In the genomic region with DNA sequence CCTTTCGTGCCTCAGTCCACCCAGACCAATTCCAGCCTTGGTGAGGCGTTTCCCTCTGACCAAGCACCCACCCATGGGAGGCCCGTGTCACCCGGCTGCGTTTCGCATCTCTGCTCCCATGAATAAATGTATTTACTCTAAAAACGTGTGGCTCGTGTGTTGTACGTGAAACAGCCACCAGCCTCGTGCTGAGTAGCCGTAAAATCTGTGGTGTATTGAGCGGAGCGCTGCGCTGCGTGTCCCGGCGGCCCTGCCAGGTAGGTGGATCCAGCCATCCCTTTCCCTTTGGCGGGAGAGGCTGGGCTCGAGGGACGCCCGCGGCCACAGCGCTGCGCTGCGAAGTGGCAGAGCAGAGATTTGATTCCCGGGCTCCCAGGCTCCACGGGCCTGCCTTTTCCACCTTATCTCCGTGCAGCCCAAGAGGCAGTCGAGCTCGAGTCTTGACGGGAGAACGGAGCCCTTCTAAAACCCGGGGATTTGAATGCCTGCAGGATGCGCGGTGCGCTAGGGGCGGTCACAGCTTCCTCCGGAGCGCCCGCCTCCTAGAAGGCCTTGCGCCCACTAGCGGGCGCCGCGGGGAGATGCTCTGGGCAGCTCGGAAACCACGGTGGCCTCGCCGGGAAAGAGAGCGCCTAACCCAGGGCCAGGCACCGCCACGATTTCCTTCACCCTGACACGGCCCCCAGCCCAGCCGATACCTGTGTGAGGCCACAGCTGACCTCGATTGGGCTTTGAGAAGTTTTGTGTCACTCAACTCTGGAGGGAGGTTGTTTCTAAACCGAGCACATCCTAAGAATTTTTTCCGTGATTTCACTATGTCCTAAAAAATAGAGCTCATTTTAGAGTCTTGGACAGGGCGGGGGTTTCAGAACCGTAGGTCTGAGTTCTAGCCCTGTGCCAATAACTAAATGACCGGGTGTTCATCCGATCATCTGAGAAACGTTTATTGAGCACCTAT, we compare ENCODE assay signal across 1 cellular context.
TF ChIP-seq lines count a peak whose summit lies in the region.

No MANE protein-coding gene starts in this region.

TF ChIP-seq in GM12878, 131 proteins besides CTCF, POLR2A, EP300 and RAD21 (continues in another document):
- TF ChIP-seq ATF7 (IDR thresholded peaks at IDR 0.05; ENCODE audit: low read depth) (no peak), ZNF274 (IDR thresholded peaks at IDR 0.05; ENCODE audit: insufficient read depth, insufficient read length) (no peak), YY1 (IDR thresholded peaks at IDR 0.05; ENCODE audit: low read depth, low read length) (peak; percentile 78), SREBF2 (IDR thresholded peaks at IDR 0.05; ENCODE audit: low read length) (no peak), ELK1 (IDR thresholded peaks at IDR 0.05; ENCODE audit: low read depth, low read length) (0 out of 2 replicates have a peak, but pooled peaks have one; percentile 35), WRNIP1 (IDR thresholded peaks at IDR 0.05; ENCODE audit: borderline replicate concordance, low read depth, low read length) (no peak), LARP7 (IDR thresholded peaks at IDR 0.05) (no peak), ZNF24 (IDR thresholded peaks at IDR 0.05) (no peak), ZNF217 (IDR thresholded peaks at IDR 0.05) (no peak), MYC (IDR thresholded peaks at IDR 0.05; ENCODE audit: insufficient read depth, insufficient read length, insufficient replicate concordance, low read length, severe bottlenecking) (no peak), CBX3 (IDR thresholded peaks at IDR 0.05; ENCODE audit: borderline replicate concordance, low read depth) (no peak), ESRRA (IDR thresholded peaks at IDR 0.05; ENCODE audit: low read length) (no peak), STAT3 (IDR thresholded peaks at IDR 0.05; ENCODE audit: low read depth, low read length) (no peak), CREB1 (IDR thresholded peaks at IDR 0.05; ENCODE audit: low read depth) (no peak; the same call in 1 of the 2 replicates), DPF2 (IDR thresholded peaks at IDR 0.05) (no peak), MEF2A (IDR thresholded peaks at IDR 0.05; ENCODE audit: insufficient read depth, low read depth, low read length) (no peak), RBBP5 (conservative IDR thresholded peaks at IDR 0.05) (no peak), TCF3 (IDR thresholded peaks at IDR 0.05; ENCODE audit: borderline replicate concordance, insufficient read depth, low read depth, low read length) (no peak), NR2C2 (IDR thresholded peaks at IDR 0.05; ENCODE audit: borderline replicate concordance, control insufficient read depth, insufficient read length, low read depth) (no peak), SRF (IDR thresholded peaks at IDR 0.05; ENCODE audit: low read depth in 2 of 2, low read length in 2 of 2) (no peak), RB1 (IDR thresholded peaks at IDR 0.05; ENCODE audit: borderline replicate concordance) (peak; percentile 87; the same call in 1 of the 2 replicates), RELB (IDR thresholded peaks at IDR 0.05; ENCODE audit: low read depth) (peak; percentile 34; the same call in 1 of the 2 replicates), SKIL (IDR thresholded peaks at IDR 0.05; ENCODE audit: low read depth, poor library complexity, severe bottlenecking) (no peak), JUND (IDR thresholded peaks at IDR 0.05; ENCODE audit: low read depth, low read length) (no peak), CUX1 (IDR thresholded peaks at IDR 0.05; ENCODE audit: insufficient replicate concordance, low read depth, low read length) (no peak), SIN3A (IDR thresholded peaks at IDR 0.05; ENCODE audit: low read depth, low read length) (0 out of 2 replicates have a peak, but pooled peaks have one; percentile 38), KAT2A (conservative IDR thresholded peaks at IDR 0.05; ENCODE audit: control insufficient read depth, low read depth, low read length) (no peak)
- TF ChIP-seq, protein P1, sequence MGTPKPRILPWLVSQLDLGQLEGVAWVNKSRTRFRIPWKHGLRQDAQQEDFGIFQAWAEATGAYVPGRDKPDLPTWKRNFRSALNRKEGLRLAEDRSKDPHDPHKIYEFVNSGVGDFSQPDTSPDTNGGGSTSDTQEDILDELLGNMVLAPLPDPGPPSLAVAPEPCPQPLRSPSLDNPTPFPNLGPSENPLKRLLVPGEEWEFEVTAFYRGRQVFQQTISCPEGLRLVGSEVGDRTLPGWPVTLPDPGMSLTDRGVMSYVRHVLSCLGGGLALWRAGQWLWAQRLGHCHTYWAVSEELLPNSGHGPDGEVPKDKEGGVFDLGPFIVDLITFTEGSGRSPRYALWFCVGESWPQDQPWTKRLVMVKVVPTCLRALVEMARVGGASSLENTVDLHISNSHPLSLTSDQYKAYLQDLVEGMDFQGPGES (IDR thresholded peaks at IDR 0.05), result no peak
- TF ChIP-seq, protein P2, sequence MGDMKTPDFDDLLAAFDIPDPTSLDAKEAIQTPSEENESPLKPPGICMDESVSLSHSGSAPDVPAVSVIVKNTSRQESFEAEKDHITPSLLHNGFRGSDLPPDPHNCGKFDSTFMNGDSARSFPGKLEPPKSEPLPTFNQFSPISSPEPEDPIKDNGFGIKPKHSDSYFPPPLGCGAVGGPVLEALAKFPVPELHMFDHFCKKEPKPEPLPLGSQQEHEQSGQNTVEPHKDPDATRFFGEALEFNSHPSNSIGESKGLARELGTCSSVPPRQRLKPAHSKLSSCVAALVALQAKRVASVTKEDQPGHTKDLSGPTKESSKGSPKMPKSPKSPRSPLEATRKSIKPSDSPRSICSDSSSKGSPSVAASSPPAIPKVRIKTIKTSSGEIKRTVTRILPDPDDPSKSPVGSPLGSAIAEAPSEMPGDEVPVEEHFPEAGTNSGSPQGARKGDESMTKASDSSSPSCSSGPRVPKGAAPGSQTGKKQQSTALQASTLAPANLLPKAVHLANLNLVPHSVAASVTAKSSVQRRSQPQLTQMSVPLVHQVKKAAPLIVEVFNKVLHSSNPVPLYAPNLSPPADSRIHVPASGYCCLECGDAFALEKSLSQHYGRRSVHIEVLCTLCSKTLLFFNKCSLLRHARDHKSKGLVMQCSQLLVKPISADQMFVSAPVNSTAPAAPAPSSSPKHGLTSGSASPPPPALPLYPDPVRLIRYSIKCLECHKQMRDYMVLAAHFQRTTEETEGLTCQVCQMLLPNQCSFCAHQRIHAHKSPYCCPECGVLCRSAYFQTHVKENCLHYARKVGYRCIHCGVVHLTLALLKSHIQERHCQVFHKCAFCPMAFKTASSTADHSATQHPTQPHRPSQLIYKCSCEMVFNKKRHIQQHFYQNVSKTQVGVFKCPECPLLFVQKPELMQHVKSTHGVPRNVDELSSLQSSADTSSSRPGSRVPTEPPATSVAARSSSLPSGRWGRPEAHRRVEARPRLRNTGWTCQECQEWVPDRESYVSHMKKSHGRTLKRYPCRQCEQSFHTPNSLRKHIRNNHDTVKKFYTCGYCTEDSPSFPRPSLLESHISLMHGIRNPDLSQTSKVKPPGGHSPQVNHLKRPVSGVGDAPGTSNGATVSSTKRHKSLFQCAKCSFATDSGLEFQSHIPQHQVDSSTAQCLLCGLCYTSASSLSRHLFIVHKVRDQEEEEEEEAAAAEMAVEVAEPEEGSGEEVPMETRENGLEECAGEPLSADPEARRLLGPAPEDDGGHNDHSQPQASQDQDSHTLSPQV (IDR thresholded peaks at IDR 0.05), result 0 out of 2 replicates have a peak, but pooled peaks have one; percentile 54
- TF ChIP-seq, protein P3, sequence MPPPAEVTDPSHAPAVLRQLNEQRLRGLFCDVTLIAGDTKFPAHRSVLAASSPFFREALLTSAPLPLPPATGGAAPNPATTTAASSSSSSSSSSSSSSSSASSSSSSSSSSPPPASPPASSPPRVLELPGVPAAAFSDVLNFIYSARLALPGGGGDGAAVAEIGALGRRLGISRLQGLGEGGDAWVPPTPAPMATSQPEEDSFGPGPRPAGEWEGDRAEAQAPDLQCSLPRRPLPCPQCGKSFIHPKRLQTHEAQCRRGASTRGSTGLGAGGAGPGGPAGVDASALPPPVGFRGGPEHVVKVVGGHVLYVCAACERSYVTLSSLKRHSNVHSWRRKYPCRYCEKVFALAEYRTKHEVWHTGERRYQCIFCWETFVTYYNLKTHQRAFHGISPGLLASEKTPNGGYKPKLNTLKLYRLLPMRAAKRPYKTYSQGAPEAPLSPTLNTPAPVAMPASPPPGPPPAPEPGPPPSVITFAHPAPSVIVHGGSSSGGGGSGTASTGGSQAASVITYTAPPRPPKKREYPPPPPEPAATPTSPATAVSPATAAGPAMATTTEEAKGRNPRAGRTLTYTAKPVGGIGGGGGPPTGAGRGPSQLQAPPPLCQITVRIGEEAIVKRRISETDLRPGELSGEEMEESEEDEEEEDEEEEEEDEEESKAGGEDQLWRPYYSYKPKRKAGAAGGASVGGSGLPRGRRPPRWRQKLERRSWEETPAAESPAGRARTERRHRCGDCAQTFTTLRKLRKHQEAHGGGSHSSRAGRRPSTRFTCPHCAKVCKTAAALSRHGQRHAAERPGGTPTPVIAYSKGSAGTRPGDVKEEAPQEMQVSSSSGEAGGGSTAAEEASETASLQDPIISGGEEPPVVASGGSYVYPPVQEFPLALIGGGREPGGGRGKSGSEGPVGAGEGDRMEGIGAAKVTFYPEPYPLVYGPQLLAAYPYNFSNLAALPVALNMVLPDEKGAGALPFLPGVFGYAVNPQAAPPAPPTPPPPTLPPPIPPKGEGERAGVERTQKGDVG (CRISPR knock-in tag; IDR thresholded peaks at IDR 0.05), result no peak
